In the genomic region with DNA sequence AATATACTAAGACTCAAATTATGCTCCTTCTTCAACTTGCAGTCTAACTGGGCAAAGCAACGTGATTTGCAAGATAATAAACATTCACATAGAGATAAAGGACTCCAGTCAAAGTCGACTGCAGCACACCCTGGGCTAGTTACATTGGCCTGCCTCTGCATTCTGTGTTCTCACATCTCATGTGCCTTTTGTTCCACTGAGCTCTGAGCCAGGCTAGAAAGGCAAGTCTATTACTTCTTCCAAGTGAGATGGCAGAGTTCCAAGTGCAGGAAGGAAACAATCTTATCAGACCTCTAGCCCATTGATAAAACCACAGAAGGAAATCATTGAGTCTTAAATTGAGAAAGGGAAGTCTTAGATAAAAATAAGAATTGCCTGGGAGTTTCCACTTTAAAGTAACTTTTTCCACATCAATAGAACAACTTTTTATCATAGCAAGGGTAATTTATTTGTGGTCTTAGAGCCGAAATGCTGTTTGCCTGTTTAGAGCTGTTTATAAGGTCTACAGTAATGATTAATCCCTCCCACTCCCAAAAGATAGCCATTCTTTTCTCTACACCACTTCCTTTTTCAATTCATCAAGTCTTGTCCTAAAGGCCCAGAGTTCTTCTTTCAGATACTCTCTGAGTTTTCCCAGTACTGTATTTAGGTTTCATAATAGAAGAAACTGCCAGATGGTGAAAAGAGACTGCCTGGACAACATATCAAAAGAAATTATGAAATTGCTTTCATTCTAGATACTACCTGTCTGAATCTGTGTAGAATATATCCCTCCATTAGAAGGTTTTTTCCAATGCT, we compare ENCODE assay signal across 12 cellular contexts.
DNase-seq lines count a peak whose midpoint lies in the region; ATAC-seq, FAIRE-seq and TF ChIP-seq lines count a peak whose summit lies in the region.
"Had no signal": no experiment of that assay in that cellular context is flagged by ENCODE, and none has a peak within 500 bp of the region (broad histone marks: within the 10 kb centered on the region; RNA-seq: fewer than 3 reads in every experiment).

No MANE protein-coding gene starts in this region.

- no peak overlapping the region for H2BK15ac ChIP-seq in H1 (ENCODE audit: low read length)

- H4K20me1 ChIP-seq in H1 (replicated peaks in 1 of 2; ENCODE audit: control insufficient read depth in 1 of 2, insufficient read depth in 2 of 2, low read length in 2 of 2) (no peaks in the 10 kb centered on the region), OCI-LY7 (ENCODE audit: insufficient read depth, low read length) (no peaks in the 10 kb centered on the region)

- H2BK120ac ChIP-seq in H1 (replicated peaks; ENCODE audit: low read depth, low read length): no peak overlapping the region

- no peak overlapping the region for H4K91ac ChIP-seq in H1 (replicated peaks; ENCODE audit: insufficient read length, low read length)

- no peaks in the 10 kb centered on the region for H3K79me2 ChIP-seq in H1 (ENCODE audit: control insufficient read depth in 1 of 2, insufficient read depth in 2 of 2, low read length in 2 of 2)
- no peaks in the 10 kb centered on the region for H3K79me2 ChIP-seq in OCI-LY7 (ENCODE audit: insufficient read depth, low read depth, low read length)

- H3K27ac ChIP-seq in H1 (ENCODE audit: low read depth, low read length) (no peak overlapping the region), OCI-LY7 (ENCODE audit: low read depth, low read length, poor library complexity, severe bottlenecking) (no peak overlapping the region)
- H3K27ac ChIP-seq: C4-2B, heart left ventricle, SJSA1, tibial artery had no signal

- peak; percentile 74 for FAIRE-seq in H1 (lab: Jason Lieb, UNC)

- H3K56ac ChIP-seq in H1 (replicated peaks; ENCODE audit: insufficient read length, low read depth, low read length): no peak overlapping the region

- no peak overlapping the region for H2BK5ac ChIP-seq in H1 (ENCODE audit: low read depth, low read length)

- no peaks in the 10 kb centered on the region for H3K9me2 ChIP-seq in OCI-LY7 (ENCODE audit: insufficient read depth, low read length)

- TF ChIP-seq CTCF in H1 (IDR thresholded peaks at IDR 0.05; ENCODE audit: control extremely low read depth in 1 of 3, insufficient read depth in 1 of 3, low read depth in 1 of 3, low read length in 3 of 3): no peak
- no peak for TF ChIP-seq CTCF in OCI-LY7 (conservative IDR thresholded peaks at IDR 0.05; ENCODE audit: low read length)

- BruUV-seq in OCI-LY7 (replicated peaks; lab: Mats Ljungman, UMichigan): no TSS peak

- no peaks in the 10 kb centered on the region for H3K27me3 ChIP-seq in H1 (replicated peaks in 1 of 4; ENCODE audit: control insufficient read depth in 3 of 4, extremely low read depth in 1 of 4, insufficient read depth in 3 of 4, low read length in 3 of 4)
- H3K27me3 ChIP-seq: SJSA1, tibial artery had no signal

- H3K4me3 ChIP-seq in H1 (ENCODE audit: extremely low read depth in 1 of 4, insufficient read depth in 2 of 4, low read depth in 3 of 4, low read length in 4 of 4) (no peak overlapping the region), OCI-LY7 (ENCODE audit: low read depth, low read length, poor library complexity, severe bottlenecking) (no peak overlapping the region)
- H3K4me3 ChIP-seq: heart left ventricle, SJSA1, tibial artery had no signal

- H3K23me2 ChIP-seq in H1 (ENCODE audit: low read depth, low read length): no peaks in the 10 kb centered on the region

- H3K36me3 ChIP-seq in H1 (ENCODE audit: control insufficient read depth in 2 of 4, insufficient read depth in 4 of 4, low read length in 3 of 4) (no peaks in the 10 kb centered on the region), OCI-LY7 (ENCODE audit: insufficient read depth, low read length) (no peaks in the 10 kb centered on the region)
- H3K36me3 ChIP-seq: heart left ventricle, SJSA1, tibial artery had no signal

- H3K9me3 ChIP-seq in H1 (ENCODE audit: insufficient read depth in 2 of 2, low read depth in 1 of 2, low read length in 1 of 2): no peaks in the 10 kb centered on the region
- H3K9me3 ChIP-seq in OCI-LY7 (ENCODE audit: low read length): no peaks in the 10 kb centered on the region
- H3K9me3 ChIP-seq: heart left ventricle, SJSA1, tibial artery had no signal

- DNase-seq in COLO829 (ENCODE audit: low spot score) (peak; percentile 66), H1 (ENCODE audit: low read depth in 1 of 2, low spot score in 2 of 2) (no peak), OCI-LY7 (ENCODE audit: low spot score) (no peak), T-helper 9 cell (no peak)
- DNase-seq in stimulated activated CD4-positive, alpha-beta T cell treated with anti-CD3 and anti-CD28 coated beads, Interleukin-4, amount 100 ng/mL, for 4 hours: no peak
- DNase-seq in activated CD4-positive, CD25-positive, alpha-beta regulatory T cell treated with anti-CD3 and anti-CD28 coated beads, Interleukin-2, amount 50 U/mL, for 72 hours: no peak
- DNase-seq: tibial artery had no signal

- no peak overlapping the region for H3K4ac ChIP-seq in H1 (replicated peaks; ENCODE audit: insufficient read length, low read depth, low read length)

- WGBS in H1 (ENCODE audit: extremely low coverage in 1 of 2, insufficient coverage in 1 of 2, insufficient read length in 1 of 2, insufficient replicate concordance in 2 of 2, low coverage in 1 of 2, low lambda C conversion rate in 2 of 2, missing lambda C conversion rate in 1 of 2), 2 experiments: 39% methylated on average over 3 of the region's 3 CpGs; no CpG with 5 or more reads in 1 of the 2 experiments

- no peaks in the 10 kb centered on the region for H3K79me1 ChIP-seq in H1 (ENCODE audit: low read depth, low read length)

- H3K9ac ChIP-seq in H1 (replicated peaks in 1 of 4; ENCODE audit: extremely low read depth in 1 of 4, low read depth in 3 of 4, low read length in 3 of 4): no peak overlapping the region

- H2AFZ ChIP-seq in H1 (ENCODE audit: low read length) (no peak overlapping the region), OCI-LY7 (ENCODE audit: low read length) (no peak overlapping the region)

- no peak for TF ChIP-seq RAD21 in H1 (IDR thresholded peaks at IDR 0.05 in 1 of 2, conservative IDR thresholded peaks at IDR 0.05 in 1 of 2; ENCODE audit: low read depth in 2 of 2, low read length in 2 of 2)

- H2BK20ac ChIP-seq in H1 (ENCODE audit: low read length): no peak overlapping the region

- no peak overlapping the region for H4K5ac ChIP-seq in H1 (ENCODE audit: insufficient read length, low read depth, low read length)

- ATAC-seq in GM21381 (IDR thresholded peaks at IDR 0.05; ENCODE audit: unreplicated experiment) (peak; percentile 65), HG03354 (IDR thresholded peaks at IDR 0.05; ENCODE audit: poor library complexity, severe bottlenecking, unreplicated experiment) (peak; percentile 63)

- H2AK5ac ChIP-seq in H1 (ENCODE audit: low read depth, low read length): no peak overlapping the region

- H3K4me2 ChIP-seq in H1 (ENCODE audit: insufficient read depth in 1 of 2, low read depth in 2 of 2, low read length in 2 of 2) (no peak overlapping the region), OCI-LY7 (ENCODE audit: low read length) (no peak overlapping the region)

- no peak for TF ChIP-seq EP300 in H1 (IDR thresholded peaks at IDR 0.05; ENCODE audit: borderline replicate concordance in 1 of 2, low read depth in 2 of 2, low read length in 2 of 2)

- no peaks in the 10 kb centered on the region for H3K4me1 ChIP-seq in H1 (replicated peaks in 1 of 4; ENCODE audit: control insufficient read depth in 3 of 4, insufficient read depth in 4 of 4, low read length in 3 of 4)
- no peaks in the 10 kb centered on the region for H3K4me1 ChIP-seq in OCI-LY7 (ENCODE audit: insufficient read depth, low read length, poor library complexity, severe bottlenecking)
- H3K4me1 ChIP-seq: SJSA1, tibial artery had no signal

- intact Hi-C loops in OCI-LY7 (cut with micrococcal nuclease; ENCODE audit: unreplicated experiment): no loop called here

- no peak overlapping the region for H3K23ac ChIP-seq in H1 (ENCODE audit: insufficient read length)

- CTCF ChIA-PET in H1 (lab: Charles Lee; ENCODE audit: partially characterized antibody): no interaction called here
- CTCF ChIA-PET in OCI-LY7 (lab: Charles Lee; ENCODE audit: unreplicated experiment): no interaction called here

- H4K8ac ChIP-seq in H1 (ENCODE audit: extremely low read depth, insufficient read depth, low read length): no peak overlapping the region

- no peak overlapping the region for H3K14ac ChIP-seq in H1 (ENCODE audit: insufficient read length)

- H2BK12ac ChIP-seq in H1 (ENCODE audit: low read depth, low read length): no peak overlapping the region

- H3K18ac ChIP-seq in H1 (ENCODE audit: extremely low read depth, low read length): no peak overlapping the region

- POLR2A ChIA-PET in H1 (lab: Charles Lee; ENCODE audit: partially characterized antibody): no interaction called here
- POLR2A ChIA-PET in OCI-LY7 (lab: Charles Lee): interaction anchor here (0.6 kb wide), 1 partner anchor 1188 kb away, joined by 3 read pairs; no protein-coding TSS in a partner anchor

- TF ChIP-seq POLR2A in H1 (IDR thresholded peaks at IDR 0.05; ENCODE audit: control extremely low read depth in 1 of 2, low read depth in 2 of 2, low read length in 2 of 2): no peak

TF ChIP-seq in H1, 55 proteins besides CTCF, POLR2A, EP300 and RAD21 (continues in another document):
- no peak for TF ChIP-seq CHD1 (IDR thresholded peaks at IDR 0.05; ENCODE audit: low read depth, low read length)
